ENCODE assay signal across 2 cellular contexts in the genomic region with DNA sequence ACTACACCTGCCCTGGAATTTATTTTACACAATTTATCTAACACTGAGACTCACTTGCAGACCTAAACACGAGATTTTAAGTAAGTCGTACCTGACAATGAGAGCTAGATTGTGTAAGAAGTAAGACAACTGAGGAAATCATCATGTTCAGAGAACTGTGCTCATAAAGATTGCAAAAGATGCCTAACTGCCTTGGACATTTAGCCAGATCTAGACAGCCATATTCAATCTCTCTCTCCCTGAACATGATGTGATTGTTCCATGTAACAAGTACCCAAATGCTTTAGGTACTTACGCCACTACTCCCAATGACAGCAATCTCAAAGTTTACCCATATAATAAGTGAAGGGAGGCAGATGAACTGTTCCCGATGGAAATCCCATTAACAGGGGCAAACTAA.
TF ChIP-seq lines count a peak whose summit lies in the region.

No MANE protein-coding gene starts in this region.

TF ChIP-seq in GM23338, 12 proteins besides CTCF, POLR2A, EP300 and RAD21 (continues in another document):
- TF ChIP-seq ZNF331 (CRISPR knock-in tag; IDR thresholded peaks at IDR 0.05; ENCODE audit: low read depth) (no peak), CREB1 (CRISPR knock-in tag; IDR thresholded peaks at IDR 0.05; ENCODE audit: low read depth) (no peak), JUNB (IDR thresholded peaks at IDR 0.05; ENCODE audit: unreplicated experiment) (no peak), ZNF114 (CRISPR knock-in tag; IDR thresholded peaks at IDR 0.05) (no peak), POLR2AphosphoS5 (IDR thresholded peaks at IDR 0.05; ENCODE audit: low read depth) (no peak), STAT1 (IDR thresholded peaks at IDR 0.05; ENCODE audit: unreplicated experiment) (no peak), EZH2phosphoT487 (IDR thresholded peaks at IDR 0.05; ENCODE audit: unreplicated experiment) (no peak)
- TF ChIP-seq, protein P1, sequence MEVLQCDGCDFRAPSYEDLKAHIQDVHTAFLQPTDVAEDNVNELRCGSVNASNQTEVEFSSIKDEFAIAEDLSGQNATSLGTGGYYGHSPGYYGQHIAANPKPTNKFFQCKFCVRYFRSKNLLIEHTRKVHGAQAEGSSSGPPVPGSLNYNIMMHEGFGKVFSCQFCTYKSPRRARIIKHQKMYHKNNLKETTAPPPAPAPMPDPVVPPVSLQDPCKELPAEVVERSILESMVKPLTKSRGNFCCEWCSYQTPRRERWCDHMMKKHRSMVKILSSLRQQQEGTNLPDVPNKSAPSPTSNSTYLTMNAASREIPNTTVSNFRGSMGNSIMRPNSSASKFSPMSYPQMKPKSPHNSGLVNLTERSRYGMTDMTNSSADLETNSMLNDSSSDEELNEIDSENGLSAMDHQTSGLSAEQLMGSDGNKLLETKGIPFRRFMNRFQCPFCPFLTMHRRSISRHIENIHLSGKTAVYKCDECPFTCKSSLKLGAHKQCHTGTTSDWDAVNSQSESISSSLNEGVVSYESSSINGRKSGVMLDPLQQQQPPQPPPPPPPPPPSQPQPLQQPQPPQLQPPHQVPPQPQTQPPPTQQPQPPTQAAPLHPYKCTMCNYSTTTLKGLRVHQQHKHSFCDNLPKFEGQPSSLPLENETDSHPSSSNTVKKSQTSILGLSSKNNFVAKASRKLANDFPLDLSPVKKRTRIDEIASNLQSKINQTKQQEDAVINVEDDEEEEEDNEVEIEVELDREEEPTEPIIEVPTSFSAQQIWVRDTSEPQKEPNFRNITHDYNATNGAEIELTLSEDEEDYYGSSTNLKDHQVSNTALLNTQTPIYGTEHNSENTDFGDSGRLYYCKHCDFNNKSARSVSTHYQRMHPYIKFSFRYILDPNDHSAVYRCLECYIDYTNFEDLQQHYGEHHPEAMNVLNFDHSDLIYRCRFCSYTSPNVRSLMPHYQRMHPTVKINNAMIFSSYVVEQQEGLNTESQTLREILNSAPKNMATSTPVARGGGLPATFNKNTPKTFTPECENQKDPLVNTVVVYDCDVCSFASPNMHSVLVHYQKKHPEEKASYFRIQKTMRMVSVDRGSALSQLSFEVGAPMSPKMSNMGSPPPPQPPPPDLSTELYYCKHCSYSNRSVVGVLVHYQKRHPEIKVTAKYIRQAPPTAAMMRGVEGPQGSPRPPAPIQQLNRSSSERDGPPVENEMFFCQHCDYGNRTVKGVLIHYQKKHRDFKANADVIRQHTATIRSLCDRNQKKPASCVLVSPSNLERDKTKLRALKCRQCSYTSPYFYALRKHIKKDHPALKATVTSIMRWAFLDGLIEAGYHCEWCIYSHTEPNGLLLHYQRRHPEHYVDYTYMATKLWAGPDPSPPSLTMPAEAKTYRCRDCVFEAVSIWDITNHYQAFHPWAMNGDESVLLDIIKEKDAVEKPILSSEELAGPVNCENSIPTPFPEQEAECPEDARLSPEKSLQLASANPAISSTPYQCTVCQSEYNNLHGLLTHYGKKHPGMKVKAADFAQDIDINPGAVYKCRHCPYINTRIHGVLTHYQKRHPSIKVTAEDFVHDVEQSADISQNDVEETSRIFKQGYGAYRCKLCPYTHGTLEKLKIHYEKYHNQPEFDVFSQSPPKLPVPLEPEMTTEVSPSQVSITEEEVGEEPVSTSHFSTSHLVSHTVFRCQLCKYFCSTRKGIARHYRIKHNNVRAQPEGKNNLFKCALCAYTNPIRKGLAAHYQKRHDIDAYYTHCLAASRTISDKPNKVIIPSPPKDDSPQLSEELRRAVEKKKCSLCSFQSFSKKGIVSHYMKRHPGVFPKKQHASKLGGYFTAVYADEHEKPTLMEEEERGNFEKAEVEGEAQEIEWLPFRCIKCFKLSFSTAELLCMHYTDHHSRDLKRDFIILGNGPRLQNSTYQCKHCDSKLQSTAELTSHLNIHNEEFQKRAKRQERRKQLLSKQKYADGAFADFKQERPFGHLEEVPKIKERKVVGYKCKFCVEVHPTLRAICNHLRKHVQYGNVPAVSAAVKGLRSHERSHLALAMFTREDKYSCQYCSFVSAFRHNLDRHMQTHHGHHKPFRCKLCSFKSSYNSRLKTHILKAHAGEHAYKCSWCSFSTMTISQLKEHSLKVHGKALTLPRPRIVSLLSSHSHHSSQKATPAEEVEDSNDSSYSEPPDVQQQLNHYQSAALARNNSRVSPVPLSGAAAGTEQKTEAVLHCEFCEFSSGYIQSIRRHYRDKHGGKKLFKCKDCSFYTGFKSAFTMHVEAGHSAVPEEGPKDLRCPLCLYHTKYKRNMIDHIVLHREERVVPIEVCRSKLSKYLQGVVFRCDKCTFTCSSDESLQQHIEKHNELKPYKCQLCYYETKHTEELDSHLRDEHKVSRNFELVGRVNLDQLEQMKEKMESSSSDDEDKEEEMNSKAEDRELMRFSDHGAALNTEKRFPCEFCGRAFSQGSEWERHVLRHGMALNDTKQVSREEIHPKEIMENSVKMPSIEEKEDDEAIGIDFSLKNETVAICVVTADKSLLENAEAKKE (CRISPR knock-in tag; IDR thresholded peaks at IDR 0.05), result no peak
- TF ChIP-seq, protein P2, sequence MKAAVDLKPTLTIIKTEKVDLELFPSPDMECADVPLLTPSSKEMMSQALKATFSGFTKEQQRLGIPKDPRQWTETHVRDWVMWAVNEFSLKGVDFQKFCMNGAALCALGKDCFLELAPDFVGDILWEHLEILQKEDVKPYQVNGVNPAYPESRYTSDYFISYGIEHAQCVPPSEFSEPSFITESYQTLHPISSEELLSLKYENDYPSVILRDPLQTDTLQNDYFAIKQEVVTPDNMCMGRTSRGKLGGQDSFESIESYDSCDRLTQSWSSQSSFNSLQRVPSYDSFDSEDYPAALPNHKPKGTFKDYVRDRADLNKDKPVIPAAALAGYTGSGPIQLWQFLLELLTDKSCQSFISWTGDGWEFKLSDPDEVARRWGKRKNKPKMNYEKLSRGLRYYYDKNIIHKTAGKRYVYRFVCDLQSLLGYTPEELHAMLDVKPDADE (IDR thresholded peaks at IDR 0.05), result no peak
- TF ChIP-seq, protein P3, sequence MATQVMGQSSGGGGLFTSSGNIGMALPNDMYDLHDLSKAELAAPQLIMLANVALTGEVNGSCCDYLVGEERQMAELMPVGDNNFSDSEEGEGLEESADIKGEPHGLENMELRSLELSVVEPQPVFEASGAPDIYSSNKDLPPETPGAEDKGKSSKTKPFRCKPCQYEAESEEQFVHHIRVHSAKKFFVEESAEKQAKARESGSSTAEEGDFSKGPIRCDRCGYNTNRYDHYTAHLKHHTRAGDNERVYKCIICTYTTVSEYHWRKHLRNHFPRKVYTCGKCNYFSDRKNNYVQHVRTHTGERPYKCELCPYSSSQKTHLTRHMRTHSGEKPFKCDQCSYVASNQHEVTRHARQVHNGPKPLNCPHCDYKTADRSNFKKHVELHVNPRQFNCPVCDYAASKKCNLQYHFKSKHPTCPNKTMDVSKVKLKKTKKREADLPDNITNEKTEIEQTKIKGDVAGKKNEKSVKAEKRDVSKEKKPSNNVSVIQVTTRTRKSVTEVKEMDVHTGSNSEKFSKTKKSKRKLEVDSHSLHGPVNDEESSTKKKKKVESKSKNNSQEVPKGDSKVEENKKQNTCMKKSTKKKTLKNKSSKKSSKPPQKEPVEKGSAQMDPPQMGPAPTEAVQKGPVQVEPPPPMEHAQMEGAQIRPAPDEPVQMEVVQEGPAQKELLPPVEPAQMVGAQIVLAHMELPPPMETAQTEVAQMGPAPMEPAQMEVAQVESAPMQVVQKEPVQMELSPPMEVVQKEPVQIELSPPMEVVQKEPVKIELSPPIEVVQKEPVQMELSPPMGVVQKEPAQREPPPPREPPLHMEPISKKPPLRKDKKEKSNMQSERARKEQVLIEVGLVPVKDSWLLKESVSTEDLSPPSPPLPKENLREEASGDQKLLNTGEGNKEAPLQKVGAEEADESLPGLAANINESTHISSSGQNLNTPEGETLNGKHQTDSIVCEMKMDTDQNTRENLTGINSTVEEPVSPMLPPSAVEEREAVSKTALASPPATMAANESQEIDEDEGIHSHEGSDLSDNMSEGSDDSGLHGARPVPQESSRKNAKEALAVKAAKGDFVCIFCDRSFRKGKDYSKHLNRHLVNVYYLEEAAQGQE (IDR thresholded peaks at IDR 0.05; ENCODE audit: unreplicated experiment), result no peak

TF ChIP-seq in H1, 55 proteins besides CTCF, POLR2A, EP300 and RAD21:
- TF ChIP-seq EGR1 (IDR thresholded peaks at IDR 0.05; ENCODE audit: borderline replicate concordance, low read depth, low read length) (no peak), SP4 (IDR thresholded peaks at IDR 0.05; ENCODE audit: low read length) (no peak), GTF2F1 (IDR thresholded peaks at IDR 0.05; ENCODE audit: borderline replicate concordance, low read depth, low read length) (no peak), KDM4A (IDR thresholded peaks at IDR 0.05; ENCODE audit: low read depth, low read length, severe bottlenecking) (no peak), EZH2 (IDR thresholded peaks at IDR 0.05; ENCODE audit: low read depth, low read length, severe bottlenecking) (no peak), CHD2 (IDR thresholded peaks at IDR 0.05; ENCODE audit: low read length) (no peak), MAFK (IDR thresholded peaks at IDR 0.05; ENCODE audit: low read depth, low read length) (no peak), BACH1 (IDR thresholded peaks at IDR 0.05; ENCODE audit: low read length) (no peak), TCF12 (IDR thresholded peaks at IDR 0.05; ENCODE audit: low read depth, low read length) (no peak), PHF8 (conservative IDR thresholded peaks at IDR 0.05; ENCODE audit: low read depth, low read length) (no peak)
- TF ChIP-seq, protein P4, sequence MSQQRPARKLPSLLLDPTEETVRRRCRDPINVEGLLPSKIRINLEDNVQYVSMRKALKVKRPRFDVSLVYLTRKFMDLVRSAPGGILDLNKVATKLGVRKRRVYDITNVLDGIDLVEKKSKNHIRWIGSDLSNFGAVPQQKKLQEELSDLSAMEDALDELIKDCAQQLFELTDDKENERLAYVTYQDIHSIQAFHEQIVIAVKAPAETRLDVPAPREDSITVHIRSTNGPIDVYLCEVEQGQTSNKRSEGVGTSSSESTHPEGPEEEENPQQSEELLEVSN (IDR thresholded peaks at IDR 0.05), result no peak
- TF ChIP-seq, protein P5, sequence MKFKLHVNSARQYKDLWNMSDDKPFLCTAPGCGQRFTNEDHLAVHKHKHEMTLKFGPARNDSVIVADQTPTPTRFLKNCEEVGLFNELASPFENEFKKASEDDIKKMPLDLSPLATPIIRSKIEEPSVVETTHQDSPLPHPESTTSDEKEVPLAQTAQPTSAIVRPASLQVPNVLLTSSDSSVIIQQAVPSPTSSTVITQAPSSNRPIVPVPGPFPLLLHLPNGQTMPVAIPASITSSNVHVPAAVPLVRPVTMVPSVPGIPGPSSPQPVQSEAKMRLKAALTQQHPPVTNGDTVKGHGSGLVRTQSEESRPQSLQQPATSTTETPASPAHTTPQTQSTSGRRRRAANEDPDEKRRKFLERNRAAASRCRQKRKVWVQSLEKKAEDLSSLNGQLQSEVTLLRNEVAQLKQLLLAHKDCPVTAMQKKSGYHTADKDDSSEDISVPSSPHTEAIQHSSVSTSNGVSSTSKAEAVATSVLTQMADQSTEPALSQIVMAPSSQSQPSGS (IDR thresholded peaks at IDR 0.05; ENCODE audit: low read length), result no peak
